In the genomic region with DNA sequence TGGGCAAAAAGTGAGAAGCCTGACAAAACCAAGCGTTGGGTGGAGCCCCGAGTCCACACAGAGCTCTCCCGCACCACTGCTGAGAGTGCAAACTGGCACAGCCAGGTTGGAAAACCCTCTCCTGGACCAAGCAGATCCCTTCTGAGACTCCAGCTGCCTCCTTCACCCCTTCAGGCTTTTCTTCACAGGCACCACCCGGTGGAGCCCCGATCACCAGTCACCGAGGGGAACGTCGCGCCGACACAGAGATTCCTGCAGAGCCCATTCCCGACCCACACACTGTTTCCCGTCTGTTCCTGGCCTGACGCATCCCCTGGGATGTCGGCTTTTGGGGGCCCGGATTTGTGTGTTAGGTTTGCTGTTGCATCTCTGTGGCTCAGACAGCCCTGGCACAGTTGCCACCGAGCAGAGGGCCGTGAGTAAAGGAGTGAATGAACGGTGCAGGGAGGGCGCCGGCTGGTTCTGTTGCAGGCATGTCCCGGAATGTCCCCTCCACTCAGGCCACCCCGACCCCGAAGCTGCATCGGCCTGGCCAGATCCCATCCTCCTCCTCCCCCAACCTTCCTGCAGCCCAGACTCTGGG, we compare ENCODE assay signal across 17 cellular contexts.
"Had no signal": no experiment of that assay in that cellular context is flagged by ENCODE, and none has a peak within 500 bp of the region (broad histone marks: within the 10 kb centered on the region; RNA-seq: fewer than 3 reads in every experiment).

No MANE protein-coding gene starts in this region.

- H3K4me1 ChIP-seq: adrenal gland, uterus had no signal

- DNase-seq: activated B cell treated with CpG ODN at 0.5 μM for 24 hours; activated CD4-positive, alpha-beta T cell treated with anti-CD3 and anti-CD28 coated beads for 48 hours; activated CD8-positive, alpha-beta T cell treated with anti-CD3 and anti-CD28 coated beads for 36 hours; activated gamma-delta T cell; activated T-cell treated with anti-CD3 and anti-CD28 coated beads, Interleukin-2, amount 50 U/mL, for 4 hours; adrenal gland; effector memory CD4-positive, alpha-beta T cell; esophagus squamous epithelium; SK-N-SH; stimulated activated naive CD4-positive, alpha-beta T cell had no signal

- H3K27ac Mint-ChIP-seq: activated B cell treated with CpG ODN at 0.5 μM for 24 hours; activated CD8-positive, alpha-beta T cell treated with anti-CD3 and anti-CD28 coated beads for 36 hours; dendritic cell treated with granulocyte-macrophage colony-stimulating factor and Interleukin-4, amounts not matched to agents 40 ng/mL and 50 ng/mL, for 4 days; memory B cell; T-helper 2 cell treated with Interferon-gamma antibody and Interleukin-4, amounts not matched to agents 5 μg/mL and 100 μg/mL, for 36 hours had no signal

- H3K27ac ChIP-seq: adrenal gland, esophagus squamous epithelium, tibial artery, uterus had no signal

- H3K27me3 Mint-ChIP-seq: activated B cell treated with CpG ODN at 0.5 μM for 24 hours, memory B cell had no signal

- H3K36me3 Mint-ChIP-seq: activated naive CD4-positive, alpha-beta T cell treated with anti-CD3 and anti-CD28 coated beads, Interleukin-2, amount 50 U/mL, for 72 hours; memory B cell had no signal

- H3K4me3 Mint-ChIP-seq: activated B cell treated with CpG ODN at 0.5 μM for 24 hours; activated CD8-positive, alpha-beta T cell treated with anti-CD3 and anti-CD28 coated beads for 36 hours; activated T-cell treated with anti-CD3 and anti-CD28 coated beads, Interleukin-2, amount 50 U/mL, for 4 hours; dendritic cell treated with granulocyte-macrophage colony-stimulating factor and Interleukin-4, amounts not matched to agents 40 ng/mL and 50 ng/mL, for 4 days; memory B cell; neural crest cell; T-helper 2 cell treated with Interferon-gamma antibody and Interleukin-4, amounts not matched to agents 5 μg/mL and 100 μg/mL, for 36 hours had no signal

- H3K4me1 Mint-ChIP-seq: activated B cell treated with CpG ODN at 0.5 μM for 24 hours, memory B cell had no signal

- H3K9me3 ChIP-seq: adrenal gland, esophagus squamous epithelium, SK-N-SH, tibial artery, uterus had no signal

- H3K36me3 ChIP-seq: adrenal gland, esophagus squamous epithelium, tibial artery, uterus had no signal

- H3K9ac ChIP-seq: SK-N-SH had no signal

- H3K27me3 ChIP-seq: adrenal gland, esophagus squamous epithelium, tibial artery, uterus had no signal

- H3K4me3 ChIP-seq: adrenal gland, esophagus squamous epithelium, tibial artery, uterus had no signal

- ATAC-seq: activated CD8-positive, alpha-beta T cell treated with anti-CD3 and anti-CD28 coated beads for 36 hours; activated naive CD4-positive, alpha-beta T cell treated with anti-CD3 and anti-CD28 coated beads, Interleukin-2, amount 50 U/mL, for 72 hours; activated T-cell treated with anti-CD3 and anti-CD28 coated beads, Interleukin-2, amount 50 U/mL, for 4 hours had no signal

- H3K9me3 Mint-ChIP-seq: activated B cell treated with CpG ODN at 0.5 μM for 24 hours; activated CD8-positive, alpha-beta T cell treated with anti-CD3 and anti-CD28 coated beads for 36 hours; activated naive CD4-positive, alpha-beta T cell treated with anti-CD3 and anti-CD28 coated beads, Interleukin-2, amount 50 U/mL, for 72 hours; activated T-cell treated with anti-CD3 and anti-CD28 coated beads, Interleukin-2, amount 50 U/mL, for 4 hours; dendritic cell treated with granulocyte-macrophage colony-stimulating factor and Interleukin-4, amounts not matched to agents 40 ng/mL and 50 ng/mL, for 4 days; memory B cell; neural crest cell; T-helper 2 cell treated with Interferon-gamma antibody and Interleukin-4, amounts not matched to agents 5 μg/mL and 100 μg/mL, for 36 hours had no signal
